8 cellular contexts compared by ENCODE assay signal in genomic region chr2:43223412-43224040, GRCh38. TPM values are rescaled to one million over a fixed set of nuclear protein-coding genes. Genes with fewer than 3 reads are reported as not detected.
DNase-seq lines count a peak whose midpoint lies in the region; ATAC-seq lines count a peak whose summit lies in the region.

No MANE protein-coding gene starts in this region.

- H3K4me1 Mint-ChIP-seq in activated CD4-positive, alpha-beta T cell treated with anti-CD3 and anti-CD28 coated beads, Interleukin-2, amount 10 ng/mL, durations not matched to agents 7 days and 5 days, result peaks cover 37% of the 10 kb centered on the region
- H3K4me1 Mint-ChIP-seq in activated naive CD8-positive, alpha-beta T cell treated with anti-CD3 and anti-CD28 coated beads, Interleukin-2, amount 10 ng/mL, durations not matched to agents 7 days and 5 days, result peaks cover 37% of the 10 kb centered on the region
- H3K4me1 Mint-ChIP-seq in stimulated activated naive CD8-positive, alpha-beta T cell treated with anti-CD3 and anti-CD28 coated beads, Interleukin-15, amount 100 ng/mL, for 72 hours, result peaks cover 51% of the 10 kb centered on the region

- POLR2A ChIA-PET in activated CD4-positive, alpha-beta T cell treated with anti-CD3 and anti-CD28 coated beads, Interleukin-2, amount 10 ng/mL, durations not matched to agents 7 days and 5 days (lab: Charles Lee), result interaction anchor here (1.5 kb wide), 1 partner anchor 90 kb away, joined by 8 read pairs; no protein-coding TSS in a partner anchor
- POLR2A ChIA-PET in activated naive CD8-positive, alpha-beta T cell treated with anti-CD3 and anti-CD28 coated beads, Interleukin-2, amount 10 ng/mL, durations not matched to agents 7 days and 5 days (lab: Charles Lee), result interaction anchor here (0.6 to 17.2 kb wide), 8 partner anchors 20 to 90 kb away, joined by 3 to 1375 read pairs (median 34); no protein-coding TSS in a partner anchor

- DNase-seq in activated CD4-positive, alpha-beta T cell treated with anti-CD3 and anti-CD28 coated beads, Interleukin-2, amount 10 ng/mL, durations not matched to agents 7 days and 5 days, result no peak
- no peak for DNase-seq in activated CD4-positive, alpha-beta T cell treated with anti-CD3 and anti-CD28 coated beads, Interleukin-2, amount 50 U/mL, for 4 hours
- DNase-seq in activated naive CD8-positive, alpha-beta T cell treated with anti-CD3 and anti-CD28 coated beads, Interleukin-2, amount 10 ng/mL, durations not matched to agents 7 days and 5 days, result no peak
- DNase-seq in stimulated activated naive CD8-positive, alpha-beta T cell treated with anti-CD3 and anti-CD28 coated beads, Interleukin-15, amount 100 ng/mL, for 72 hours, result no peak
- DNase-seq in HPDE6-E6E7 (ENCODE audit: extremely low spot score) (no peak), NCI-H1092 (lab: John Stamatoyannopoulos, UW) (no peak)

- H3K9me3 ChIP-seq in iPS-18c (ENCODE audit: control insufficient read depth, insufficient read depth, low read length), result no peaks in the 10 kb centered on the region

- H3K36me3 Mint-ChIP-seq in activated CD4-positive, alpha-beta T cell treated with anti-CD3 and anti-CD28 coated beads, Interleukin-2, amount 10 ng/mL, durations not matched to agents 7 days and 5 days (ENCODE audit: low read depth), result peaks cover 53% of the 10 kb centered on the region
- H3K36me3 Mint-ChIP-seq in activated naive CD8-positive, alpha-beta T cell treated with anti-CD3 and anti-CD28 coated beads, Interleukin-2, amount 10 ng/mL, durations not matched to agents 7 days and 5 days, result peaks cover 45% of the 10 kb centered on the region

- peak overlapping the region; percentile 99 for H3K4me3 Mint-ChIP-seq in activated CD4-positive, alpha-beta T cell treated with anti-CD3 and anti-CD28 coated beads, Interleukin-2, amount 10 ng/mL, durations not matched to agents 7 days and 5 days
- peak overlapping the region; percentile 98 for H3K4me3 Mint-ChIP-seq in activated naive CD8-positive, alpha-beta T cell treated with anti-CD3 and anti-CD28 coated beads, Interleukin-2, amount 10 ng/mL, durations not matched to agents 7 days and 5 days
- peak overlapping the region; percentile 99 to 100 for H3K4me3 Mint-ChIP-seq in stimulated activated naive CD8-positive, alpha-beta T cell treated with anti-CD3 and anti-CD28 coated beads, Interleukin-15, amount 100 ng/mL, for 72 hours

- ATAC-seq in activated naive CD8-positive, alpha-beta T cell treated with anti-CD3 and anti-CD28 coated beads, Interleukin-2, amount 10 ng/mL, durations not matched to agents 7 days and 5 days (ENCODE audit: low read depth), result no peak
- no peak for ATAC-seq in stimulated activated naive CD8-positive, alpha-beta T cell treated with anti-CD3 and anti-CD28 coated beads, Interleukin-15, amount 100 ng/mL, for 72 hours
- no peak for ATAC-seq in GM18498 (IDR thresholded peaks at IDR 0.05; ENCODE audit: unreplicated experiment)

- peak overlapping the region; percentile 97 for H3K4me3 ChIP-seq in iPS-18c (ENCODE audit: insufficient read depth, low read depth, low read length)

- CTCF ChIA-PET in activated CD4-positive, alpha-beta T cell treated with anti-CD3 and anti-CD28 coated beads, Interleukin-2, amount 10 ng/mL, durations not matched to agents 7 days and 5 days (lab: Charles Lee), result interaction anchor here (0.6 to 29.8 kb wide), 9 partner anchors 8 to 1224 kb away, joined by 3 to 525 read pairs (median 3); no protein-coding TSS in a partner anchor

- peaks cover 3% of the 10 kb centered on the region for H3K27me3 Mint-ChIP-seq in activated CD4-positive, alpha-beta T cell treated with anti-CD3 and anti-CD28 coated beads, Interleukin-2, amount 10 ng/mL, durations not matched to agents 7 days and 5 days
- no peaks in the 10 kb centered on the region for H3K27me3 Mint-ChIP-seq in activated naive CD8-positive, alpha-beta T cell treated with anti-CD3 and anti-CD28 coated beads, Interleukin-2, amount 10 ng/mL, durations not matched to agents 7 days and 5 days
- no peaks in the 10 kb centered on the region for H3K27me3 Mint-ChIP-seq in stimulated activated naive CD8-positive, alpha-beta T cell treated with anti-CD3 and anti-CD28 coated beads, Interleukin-15, amount 100 ng/mL, for 72 hours

- H3K27ac Mint-ChIP-seq in activated CD4-positive, alpha-beta T cell treated with anti-CD3 and anti-CD28 coated beads, Interleukin-2, amount 10 ng/mL, durations not matched to agents 7 days and 5 days, result peak overlapping the region; percentile 99
- H3K27ac Mint-ChIP-seq in activated naive CD8-positive, alpha-beta T cell treated with anti-CD3 and anti-CD28 coated beads, Interleukin-2, amount 10 ng/mL, durations not matched to agents 7 days and 5 days, result peak overlapping the region; percentile 100
- H3K27ac Mint-ChIP-seq in stimulated activated naive CD8-positive, alpha-beta T cell treated with anti-CD3 and anti-CD28 coated beads, Interleukin-15, amount 100 ng/mL, for 72 hours, result peak overlapping the region; percentile 99 to 100

- no peaks in the 10 kb centered on the region for H3K9me3 Mint-ChIP-seq in activated CD4-positive, alpha-beta T cell treated with anti-CD3 and anti-CD28 coated beads, Interleukin-2, amount 10 ng/mL, durations not matched to agents 7 days and 5 days
- H3K9me3 Mint-ChIP-seq in activated naive CD8-positive, alpha-beta T cell treated with anti-CD3 and anti-CD28 coated beads, Interleukin-2, amount 10 ng/mL, durations not matched to agents 7 days and 5 days, result no peaks in the 10 kb centered on the region
- H3K9me3 Mint-ChIP-seq in stimulated activated naive CD8-positive, alpha-beta T cell treated with anti-CD3 and anti-CD28 coated beads, Interleukin-15, amount 100 ng/mL, for 72 hours, result no peaks in the 10 kb centered on the region

RNA-seq across cellular contexts. Expression of gene ZFP36L2, which starts 2.9 kb away (rescaled TPM):
- 100 to 1,000 TPM; 210 to 228 TPM for total RNA-seq in activated CD4-positive, alpha-beta T cell treated with anti-CD3 and anti-CD28 coated beads, Interleukin-2, amount 10 ng/mL, durations not matched to agents 7 days and 5 days
- total RNA-seq in activated naive CD8-positive, alpha-beta T cell treated with anti-CD3 and anti-CD28 coated beads, Interleukin-2, amount 10 ng/mL, durations not matched to agents 7 days and 5 days, result 100 to 1,000 TPM; 207 to 218 TPM
